In the genomic region with DNA sequence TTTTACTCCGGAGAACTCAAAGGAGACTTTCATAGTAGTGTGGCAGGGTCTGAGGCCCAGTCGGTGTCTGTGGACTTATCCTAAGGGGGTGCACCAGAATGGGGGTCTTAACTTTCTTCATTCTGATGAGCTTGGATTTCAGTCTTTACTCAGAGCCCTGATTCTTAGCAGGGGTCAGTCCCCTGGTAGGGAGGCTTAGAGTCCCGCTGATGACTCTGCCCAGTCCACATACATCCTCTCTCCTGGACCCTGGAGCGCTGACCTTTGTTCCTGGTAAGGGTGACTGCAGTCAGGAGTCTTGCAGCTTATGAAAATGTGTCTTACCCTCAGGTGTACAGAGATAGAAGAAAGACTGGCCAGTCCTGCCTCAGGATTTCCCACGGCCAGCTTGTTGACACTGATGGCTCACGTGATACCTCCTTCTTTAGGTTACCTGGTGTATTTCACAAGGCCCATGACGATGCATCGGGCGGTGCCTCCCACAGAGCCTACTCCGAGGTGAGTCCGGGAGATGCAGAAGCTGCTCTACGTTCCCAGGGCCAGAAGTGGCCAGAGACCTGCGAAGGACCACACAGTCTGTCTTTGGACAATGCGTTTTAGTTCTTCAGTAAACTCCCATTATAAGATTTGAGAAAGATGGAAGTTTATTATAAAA, we compare ENCODE assay signal across 7 cellular contexts.
DNase-seq lines count a peak whose midpoint lies in the region; ATAC-seq, FAIRE-seq and TF ChIP-seq lines count a peak whose summit lies in the region.
"Not testable (repeated sequence)": the region's sequence is repeated elsewhere in the genome, so short reads cannot be mapped to it uniquely, and the experiment has no call there.

No MANE protein-coding gene starts in this region.

- H3K27me3 Mint-ChIP-seq in MCF 10A (ENCODE audit: insufficient read depth, unreplicated experiment) = peaks cover 12% of the 10 kb centered on the region

- H3K9me2 ChIP-seq in PC-9 (ENCODE audit: insufficient read depth) = not testable (repeated sequence)

- FAIRE-seq in GM12891 (lab: Jason Lieb, UNC) (peak; percentile 13), keratinocyte (lab: Jason Lieb, UNC) (peak; percentile 17)
- not testable (repeated sequence) for FAIRE-seq in small intestine (lab: Jason Lieb, UNC)

- H3F3A ChIP-seq in PC-9 (ENCODE audit: insufficient read depth, low read depth) = not testable (repeated sequence)

- ATAC-seq in upper lobe of right lung = peak; percentile 28

- dilution Hi-C loops in keratinocyte (cut with MboI; ENCODE audit: extremely low pct_ligation_motif_present, low sequenced_read_pairs) = not testable (repeated sequence)

- not testable (repeated sequence) for H3K4me3 Mint-ChIP-seq in MCF 10A (ENCODE audit: unreplicated experiment)

- not testable (repeated sequence) for H3K36me3 ChIP-seq in PC-9 (ENCODE audit: low read depth); esophagus (ENCODE audit: control insufficient read depth in 2 of 2, insufficient read depth in 2 of 2, low read length in 1 of 2); keratinocyte (ENCODE audit: control insufficient read depth in 2 of 2, extremely low read depth in 1 of 2, insufficient read depth in 2 of 2, low read length in 2 of 2); small intestine (ENCODE audit: control insufficient read depth in 2 of 2, insufficient read depth in 2 of 2, low read length in 2 of 2); upper lobe of right lung

- peak overlapping the region; percentile 51 for H3K4me2 ChIP-seq in PC-9
- not testable (repeated sequence) for H3K4me2 ChIP-seq in keratinocyte (ENCODE audit: control insufficient read depth, extremely low read depth, insufficient read depth, low read depth, low read length)

- H2AFZ ChIP-seq in PC-9 (peak overlapping the region; percentile 68; the same call in 1 of the 2 replicates), keratinocyte (ENCODE audit: control insufficient read depth, low read length) (peak overlapping the region; percentile 30)

- not testable (repeated sequence) for H3K27me3 ChIP-seq in PC-9 (ENCODE audit: insufficient read depth, low read depth); esophagus (ENCODE audit: control insufficient read depth in 1 of 2, insufficient read depth in 2 of 2, low read length in 2 of 2); keratinocyte (ENCODE audit: control insufficient read depth, extremely low read depth, insufficient read depth, low read length); small intestine (ENCODE audit: control insufficient read depth in 2 of 2, insufficient read depth in 2 of 2, low read length in 2 of 2); upper lobe of right lung

- H3K9me1 ChIP-seq in keratinocyte (ENCODE audit: control insufficient read depth, extremely low read depth, insufficient read depth, low read length) = not testable (repeated sequence)

- H3K27ac Mint-ChIP-seq in MCF 10A (ENCODE audit: low read depth, unreplicated experiment) = not testable (repeated sequence)

- not testable (repeated sequence) for H3K79me2 ChIP-seq in PC-9 (ENCODE audit: low read depth); keratinocyte (ENCODE audit: control insufficient read depth, insufficient read depth, low read length)

- not testable (repeated sequence) for H3K9me3 Mint-ChIP-seq in MCF 10A (ENCODE audit: unreplicated experiment)

- H4K20me1 ChIP-seq in PC-9 (ENCODE audit: insufficient read depth); keratinocyte (ENCODE audit: control insufficient read depth, extremely low read depth, insufficient read depth, low read length): not testable (repeated sequence)

- not testable (repeated sequence) for H3K9me3 ChIP-seq in PC-9 (ENCODE audit: insufficient read depth, low read depth); esophagus (ENCODE audit: control insufficient read depth in 2 of 2, insufficient read depth in 1 of 2, low read depth in 1 of 2, low read length in 1 of 2); keratinocyte (ENCODE audit: control insufficient read depth, low read depth, low read length); small intestine (ENCODE audit: control insufficient read depth, low read depth); upper lobe of right lung

- DNase-seq in GM12891 (ENCODE audit: insufficient read length, low spot score); keratinocyte (ENCODE audit: low read depth, low spot score); upper lobe of right lung: not testable (repeated sequence)
- DNase-seq in PC-9 (peak; percentile 12 to 49), MCF 10A (ENCODE audit: unreplicated experiment) (peak; percentile 29), small intestine (peak; percentile 9)

- POLR2A ChIA-PET in PC-9 (lab: Charles Lee; ENCODE audit: unreplicated experiment) = not testable (repeated sequence)
- POLR2A ChIA-PET in MCF 10A (lab: Yijun Ruan, JAX) = interaction anchor here (0.6 to 0.7 kb wide), 2 partner anchors 8 to 15 kb away, joined by 3 read pairs; no protein-coding TSS in a partner anchor

- not testable (repeated sequence) for TF ChIP-seq CTCF in PC-9 (conservative IDR thresholded peaks at IDR 0.05); MCF 10A (IDR thresholded peaks at IDR 0.05; ENCODE audit: unreplicated experiment); keratinocyte (optimal IDR thresholded peaks at IDR 0.05 in 1 of 3, IDR thresholded peaks at IDR 0.05 in 1 of 3, conservative IDR thresholded peaks at IDR 0.05 in 1 of 3; ENCODE audit: extremely low read depth in 1 of 3, insufficient read depth in 2 of 3, low read length in 3 of 3); upper lobe of right lung (IDR thresholded peaks at IDR 0.05)

- not testable (repeated sequence) for H3K36me3 Mint-ChIP-seq in MCF 10A (ENCODE audit: insufficient read depth, unreplicated experiment)

- intact Hi-C loops in PC-9 (cut with micrococcal nuclease; ENCODE audit: unreplicated experiment); MCF 10A (cut with micrococcal nuclease); upper lobe of right lung (cut with DNase I): not testable (repeated sequence)

- not testable (repeated sequence) for BruUV-seq in PC-9 (replicated peaks; lab: Mats Ljungman, UMichigan); MCF 10A (replicated peaks; lab: Mats Ljungman, UMichigan)

- not testable (repeated sequence) for H3K4me1 Mint-ChIP-seq in MCF 10A (ENCODE audit: insufficient read depth, unreplicated experiment)

- 59 to 68% methylated on average over 14 of the region's 14 CpGs for whole genome bisulfite sequencing in esophagus, 2 donors
- WGBS in small intestine, 3 donors = 86 to 87% (median 86%) methylated on average over 14 of the region's 14 CpGs

- H3K27ac ChIP-seq in PC-9 (peak overlapping the region; percentile 68), esophagus (ENCODE audit: low read depth in 2 of 2, low read length in 1 of 2) (peak overlapping the region; percentile 77 to 86)
- not testable (repeated sequence) for H3K27ac ChIP-seq in keratinocyte (ENCODE audit: control insufficient read depth, insufficient read depth, low read length); small intestine (ENCODE audit: low read depth in 1 of 2, low read length in 1 of 2); upper lobe of right lung

- CTCF ChIA-PET in PC-9 (lab: Charles Lee) (interaction anchor here (1.3 kb wide), 1 partner anchor 19 kb away, joined by 9 read pairs; no protein-coding TSS in a partner anchor), MCF 10A (lab: Yijun Ruan, JAX) (interaction anchor here (0.7 to 5.8 kb wide), 3 partner anchors 19 to 30 kb away, joined by 3 to 26 read pairs (median 4); no protein-coding TSS in a partner anchor)

- not testable (repeated sequence) for TF ChIP-seq POLR2A in GM12891 (IDR thresholded peaks at IDR 0.05; ENCODE audit: low read depth, low read length)

- H3K4me1 ChIP-seq in PC-9 (replicated peaks; ENCODE audit: insufficient read depth) = peaks cover 12% of the 10 kb centered on the region; the same call in 1 of the 2 replicates
- H3K4me1 ChIP-seq in esophagus (ENCODE audit: control insufficient read depth in 2 of 2, insufficient read depth in 2 of 2, low read length in 1 of 2); keratinocyte (ENCODE audit: control insufficient read depth, extremely low read depth, insufficient read depth, low read length); small intestine (ENCODE audit: control insufficient read depth in 2 of 2, insufficient read depth in 1 of 2, low read depth in 1 of 2, low read length in 1 of 2); upper lobe of right lung: not testable (repeated sequence)

- not testable (repeated sequence) for H3K9ac ChIP-seq in keratinocyte (ENCODE audit: control insufficient read depth, extremely low read depth, insufficient read depth, low read length)

- H3K4me3 ChIP-seq in PC-9 = peak overlapping the region; percentile 6; the same call in 1 of the 2 replicates
- not testable (repeated sequence) for H3K4me3 ChIP-seq in esophagus (ENCODE audit: low read depth in 1 of 2, low read length in 2 of 2); keratinocyte (ENCODE audit: control insufficient read depth in 2 of 3, extremely low read depth in 1 of 3, insufficient read depth in 2 of 3, low read depth in 1 of 3, low read length in 3 of 3); small intestine (ENCODE audit: low read depth in 1 of 2, low read length in 2 of 2); upper lobe of right lung
